8 cellular contexts compared by ENCODE assay signal in genomic region chr2:86720541-86721320, GRCh38. TPM values are rescaled to one million over a fixed set of nuclear protein-coding genes. Genes with fewer than 3 reads are reported as not detected.
DNase-seq lines count a peak whose midpoint lies in the region; ATAC-seq and TF ChIP-seq lines count a peak whose summit lies in the region.
"Not testable (repeated sequence)": the region's sequence is repeated elsewhere in the genome, so short reads cannot be mapped to it uniquely, and the experiment has no call there.

No MANE protein-coding gene starts in this region.

- H3K9ac ChIP-seq in endocrine pancreas (ENCODE audit: control insufficient read depth, insufficient read depth, low read length) = peak overlapping the region; percentile 41

- not testable (repeated sequence) for H3K27me3 ChIP-seq in ACC112 (ENCODE audit: insufficient read depth, low read length); endocrine pancreas (ENCODE audit: control insufficient read depth, insufficient read depth, low read length); lower lobe of right lung (ENCODE audit: low read depth)

- DNase-seq in OCI-LY7 (ENCODE audit: low spot score) (peak; percentile 63), lower lobe of right lung (peak; percentile 71)
- DNase-seq in activated T-cell treated with anti-CD3 and anti-CD28 coated beads, Interleukin-2, amount 50 U/mL, for 24 hours = peak; percentile 78
- peak; percentile 4 to 28 (median 24) for DNase-seq in stimulated activated CD4-positive, alpha-beta T cell treated with anti-CD3 and anti-CD28 coated beads, Interleukin-1b, Interleukin-23, amount 100 ng/mL, for 24 hours (ENCODE audit: low read depth in 4 of 4, low spot score in 1 of 4)

- H3K4me3 Mint-ChIP-seq in activated T-cell treated with anti-CD3 and anti-CD28 coated beads, Interleukin-2, amount 50 U/mL, for 24 hours = peak overlapping the region; percentile 81

- POLR2A ChIA-PET in OCI-LY7 (lab: Charles Lee) = not testable (repeated sequence)

- intact Hi-C loops in OCI-LY7 (cut with micrococcal nuclease; ENCODE audit: unreplicated experiment); lower lobe of right lung (cut with DNase I): not testable (repeated sequence)

- CTCF ChIA-PET in OCI-LY7 (lab: Charles Lee; ENCODE audit: unreplicated experiment) = not testable (repeated sequence)

- H2AFZ ChIP-seq in ACC112 (ENCODE audit: low read length, unreplicated experiment) (peak overlapping the region; percentile 50), OCI-LY7 (ENCODE audit: low read length) (0 out of 2 replicates have a peak overlapping the region, but pooled peaks have one; percentile 41)

- TSS peak; percentile 42 for BruUV-seq in OCI-LY7 (replicated peaks; lab: Mats Ljungman, UMichigan)

- H3K4me2 ChIP-seq in OCI-LY7 (ENCODE audit: low read length) = peak overlapping the region; percentile 68

- H3K27ac ChIP-seq in ACC112 (ENCODE audit: low read depth, low read length) = peak overlapping the region; percentile 72; the same call in 1 of the 2 replicates
- peak overlapping the region; percentile 69 for H3K27ac ChIP-seq in OCI-LY7 (ENCODE audit: low read depth, low read length, poor library complexity, severe bottlenecking)
- H3K27ac ChIP-seq in lower lobe of right lung = peak overlapping the region; percentile 86

- not testable (repeated sequence) for H3K79me2 ChIP-seq in ACC112 (ENCODE audit: control insufficient read depth, insufficient read depth, low read length, unreplicated experiment)
- peaks cover 13% of the 10 kb centered on the region for H3K79me2 ChIP-seq in OCI-LY7 (ENCODE audit: insufficient read depth, low read depth, low read length)

- not testable (repeated sequence) for H3K9me3 Mint-ChIP-seq in activated T-cell treated with anti-CD3 and anti-CD28 coated beads, Interleukin-2, amount 50 U/mL, for 24 hours

- H3K4me3 ChIP-seq in ACC112 (ENCODE audit: low read depth, low read length) = peak overlapping the region; percentile 83
- H3K4me3 ChIP-seq in OCI-LY7 (ENCODE audit: low read depth, low read length, poor library complexity, severe bottlenecking) = peak overlapping the region; percentile 71
- peak overlapping the region; percentile 76 for H3K4me3 ChIP-seq in endocrine pancreas (ENCODE audit: control insufficient read depth, insufficient read depth, low read length)
- H3K4me3 ChIP-seq in lower lobe of right lung = peak overlapping the region; percentile 67

- TF ChIP-seq CTCF in OCI-LY7 (conservative IDR thresholded peaks at IDR 0.05; ENCODE audit: low read length); lower lobe of right lung (IDR thresholded peaks at IDR 0.05): not testable (repeated sequence)

- H3K27ac Mint-ChIP-seq in activated T-cell treated with anti-CD3 and anti-CD28 coated beads, Interleukin-2, amount 50 U/mL, for 24 hours = peak overlapping the region; percentile 87

- not testable (repeated sequence) for H3K36me3 ChIP-seq in ACC112 (ENCODE audit: insufficient read depth, low read length); OCI-LY7 (ENCODE audit: insufficient read depth, low read length); endocrine pancreas (ENCODE audit: control insufficient read depth, insufficient read depth, low read length); lower lobe of right lung

- H3K36me3 Mint-ChIP-seq in activated T-cell treated with anti-CD3 and anti-CD28 coated beads, Interleukin-2, amount 50 U/mL, for 24 hours (ENCODE audit: low read depth) = not testable (repeated sequence)

- not testable (repeated sequence) for H3K9me3 ChIP-seq in OCI-LY7 (ENCODE audit: low read length); endocrine pancreas (ENCODE audit: control insufficient read depth, low read length); lower lobe of right lung

- not testable (repeated sequence) for H3K4me1 ChIP-seq in ACC112 (ENCODE audit: control insufficient read depth, insufficient read depth, low read length, unreplicated experiment); OCI-LY7 (ENCODE audit: insufficient read depth, low read length, poor library complexity, severe bottlenecking); endocrine pancreas (ENCODE audit: control insufficient read depth, insufficient read depth, low read length); lower lobe of right lung

- H3K9me2 ChIP-seq in OCI-LY7 (ENCODE audit: insufficient read depth, low read length) = not testable (repeated sequence)

- not testable (repeated sequence) for H3K4me1 Mint-ChIP-seq in activated T-cell treated with anti-CD3 and anti-CD28 coated beads, Interleukin-2, amount 50 U/mL, for 24 hours (ENCODE audit: low read depth)

- not testable (repeated sequence) for H3K27me3 Mint-ChIP-seq in activated T-cell treated with anti-CD3 and anti-CD28 coated beads, Interleukin-2, amount 50 U/mL, for 24 hours

- not testable (repeated sequence) for H4K20me1 ChIP-seq in OCI-LY7 (ENCODE audit: insufficient read depth, low read length)

- ATAC-seq in GM19324 (IDR thresholded peaks at IDR 0.05; ENCODE audit: low FRiP score, unreplicated experiment) = peak; percentile 31
- peak; percentile 10 for ATAC-seq in HG03103 (IDR thresholded peaks at IDR 0.05; ENCODE audit: low read depth, unreplicated experiment)
- peak; percentile 2 to 23 for ATAC-seq in lower lobe of right lung

RNA-seq across cellular contexts. Expression of gene RMND5A, which starts 0.6 kb away (rescaled TPM):
- total RNA-seq in OCI-LY7 (2014; rRNA removed; shearing (Covaris generic)) = 55.2 and 60.6 TPM in 2 replicates
- total RNA-seq in OCI-LY7 (2022) = 62.7 and 73.7 TPM in 2 replicates
- 32.1 TPM for total RNA-seq in lower lobe of right lung

Comparison
In these comparisons a context has a peak if more than half of its experiments do, and no peak if none do; other contexts are left out.
1. Peak in every context shown above with its lines: DNase-seq, ATAC-seq, H3K4me3 ChIP-seq and H3K27ac ChIP-seq.
2. DNase-seq: peak in every context shown above with its lines; median percentile 78 in activated T-cell treated with anti-CD3 and anti-CD28 coated beads, Interleukin-2, amount 50 U/mL, for 24 hours; 71 in lower lobe of right lung; 63 in OCI-LY7; 24 in stimulated activated CD4-positive, alpha-beta T cell treated with anti-CD3 and anti-CD28 coated beads, Interleukin-1b, Interleukin-23, amount 100 ng/mL, for 24 hours.